Comparison of ENCODE assay signal across 15 cellular contexts in the genomic region with DNA sequence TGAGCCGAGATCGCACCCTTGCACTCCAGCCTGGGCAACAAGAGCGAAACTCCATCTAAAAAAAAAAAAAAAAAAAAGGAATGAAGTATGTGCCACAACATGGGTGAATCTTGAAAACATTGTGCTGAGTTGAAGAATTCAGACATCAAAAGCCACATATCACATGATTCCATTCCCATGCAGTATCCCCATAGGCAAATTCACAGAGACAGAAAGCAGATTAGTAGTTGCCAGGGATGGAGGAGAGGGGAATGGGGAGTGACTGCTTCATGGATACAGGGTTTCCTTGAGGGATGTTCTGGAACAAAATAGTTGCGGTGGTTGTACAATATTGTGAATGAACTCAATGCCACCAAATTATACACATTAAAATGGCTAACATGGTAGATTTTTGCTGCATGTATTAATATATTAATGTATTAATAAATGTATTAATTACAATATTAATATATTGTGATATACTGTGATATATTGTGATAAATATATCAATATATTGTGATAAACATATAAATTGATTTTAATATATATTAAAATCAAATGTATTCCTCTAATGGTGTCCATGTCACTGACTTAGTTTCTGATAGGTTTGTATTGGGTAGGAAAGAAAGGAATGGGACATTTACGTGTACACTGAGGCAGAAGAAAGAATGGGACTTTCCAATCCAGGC. TPM values are rescaled to one million over a fixed set of nuclear protein-coding genes. Genes with fewer than 3 reads are reported as not detected.
A peak's percentile ranks its signal among the peaks of the same experiment; 100 is the strongest.
DNase-seq lines count a peak whose midpoint lies in the region; ATAC-seq and TF ChIP-seq lines count a peak whose summit lies in the region.
"Had no signal": no experiment of that assay in that cellular context is flagged by ENCODE, and none has a peak within 500 bp of the region (broad histone marks: within the 10 kb centered on the region; RNA-seq: fewer than 3 reads in every experiment).

No MANE protein-coding gene starts in this region.

- CTCF ChIA-PET in CD8-positive, alpha-beta memory T cell (lab: Charles Lee), result interaction anchor here (0.7 to 5.3 kb wide), 4 partner anchors 20 to 154 kb away, joined by 3 to 29 read pairs (median 6); no protein-coding TSS in a partner anchor

- H3K27ac ChIP-seq in ACC112 (ENCODE audit: low read depth, low read length), result peak overlapping the region; percentile 99
- no peak overlapping the region for H3K27ac ChIP-seq in CD8-positive, alpha-beta memory T cell (ENCODE audit: low read depth, low read length)
- H3K27ac ChIP-seq in Peyer's patch, result peak overlapping the region; percentile 36 to 75 (median 69)
- peak overlapping the region; percentile 76 to 80 for H3K27ac ChIP-seq in esophagus (ENCODE audit: low read depth in 2 of 2, low read length in 1 of 2)
- H3K27ac ChIP-seq: VCaP had no signal

- H3K4me3 Mint-ChIP-seq in CD8-positive, alpha-beta memory T cell, result peak overlapping the region in 6 of 7 donors; percentile 57 to 95 (median 78)
- H3K4me3 Mint-ChIP-seq: dendritic cell treated with granulocyte-macrophage colony-stimulating factor and Interleukin-4, amounts not matched to agents 40 ng/mL and 50 ng/mL, for 4 days had no signal

- H2AFZ ChIP-seq in ACC112 (ENCODE audit: low read length, unreplicated experiment), result no peak overlapping the region

- H3K4me3 ChIP-seq in ACC112 (ENCODE audit: low read depth, low read length) (no peak overlapping the region), Peyer's patch (no peak overlapping the region), esophagus (ENCODE audit: low read depth in 1 of 2, low read length in 2 of 2) (no peak overlapping the region)
- H3K4me3 ChIP-seq in CD8-positive, alpha-beta memory T cell (ENCODE audit: low read length), result no peak overlapping the region
- H3K4me3 ChIP-seq: MG63, SJSA1, tibial nerve had no signal

- peaks cover 88% of the 10 kb centered on the region for H3K79me2 ChIP-seq in ACC112 (ENCODE audit: control insufficient read depth, insufficient read depth, low read length, unreplicated experiment)

- H3K27ac Mint-ChIP-seq in CD8-positive, alpha-beta memory T cell, result peak overlapping the region in 6 of 8 donors; percentile 58 to 99 (median 96)
- H3K27ac Mint-ChIP-seq: dendritic cell treated with granulocyte-macrophage colony-stimulating factor and Interleukin-4, amounts not matched to agents 40 ng/mL and 50 ng/mL, for 4 days had no signal

- TF ChIP-seq CTCF in Peyer's patch (IDR thresholded peaks at IDR 0.05) (no peak), GM10266 (IDR thresholded peaks at IDR 0.05; ENCODE audit: control insufficient read depth, insufficient read depth, low read depth, missing control alignments) (no peak)

- no peaks in the 10 kb centered on the region for H3K9me3 ChIP-seq in CD8-positive, alpha-beta memory T cell (ENCODE audit: low read length)
- H3K9me3 ChIP-seq in Peyer's patch, result no peaks in the 10 kb centered on the region
- H3K9me3 ChIP-seq in esophagus (ENCODE audit: control insufficient read depth in 2 of 2, insufficient read depth in 1 of 2, low read depth in 1 of 2, low read length in 1 of 2), result no peaks in the 10 kb centered on the region
- H3K9me3 ChIP-seq: MG63, SJSA1, tibial nerve had no signal

- H3K36me3 Mint-ChIP-seq in CD8-positive, alpha-beta memory T cell, result peaks cover 0 to 42% (median 14%) of the 10 kb centered on the region in 3 donors

- H3K27me3 ChIP-seq in ACC112 (ENCODE audit: insufficient read depth, low read length) (no peaks in the 10 kb centered on the region), Peyer's patch (no peaks in the 10 kb centered on the region), esophagus (ENCODE audit: control insufficient read depth in 1 of 2, insufficient read depth in 2 of 2, low read length in 2 of 2) (no peaks in the 10 kb centered on the region)
- no peaks in the 10 kb centered on the region for H3K27me3 ChIP-seq in CD8-positive, alpha-beta memory T cell (ENCODE audit: insufficient read depth, low read length, poor library complexity, severe bottlenecking)
- H3K27me3 ChIP-seq: MG63, SJSA1, tibial nerve had no signal

- no peak for ATAC-seq in HG03039 (IDR thresholded peaks at IDR 0.05; ENCODE audit: unreplicated experiment)
- ATAC-seq in GM18498 (IDR thresholded peaks at IDR 0.05; ENCODE audit: unreplicated experiment), result no peak
- ATAC-seq: left ventricle myocardium superior had no signal

- no peak for TF ChIP-seq POLR2A in Peyer's patch (IDR thresholded peaks at IDR 0.05)

- peaks cover 44 to 65% (median 45%) of the 10 kb centered on the region in 3 donors for H3K4me1 Mint-ChIP-seq in CD8-positive, alpha-beta memory T cell

- H3K27me3 Mint-ChIP-seq in CD8-positive, alpha-beta memory T cell, result no peaks in the 10 kb centered on the region

- H3K4me1 ChIP-seq in ACC112 (ENCODE audit: control insufficient read depth, insufficient read depth, low read length, unreplicated experiment) (peaks cover 71% of the 10 kb centered on the region), Peyer's patch (peaks cover 7 to 47% (median 28%) of the 10 kb centered on the region in 4 donors), esophagus (ENCODE audit: control insufficient read depth in 2 of 2, insufficient read depth in 2 of 2, low read length in 1 of 2) (peaks cover 8 to 39% of the 10 kb centered on the region in 2 donors)
- peaks cover 93% of the 10 kb centered on the region for H3K4me1 ChIP-seq in CD8-positive, alpha-beta memory T cell (ENCODE audit: insufficient read depth, low read length)

- 64 to 72% methylated on average over 5 of the region's 5 CpGs for WGBS in esophagus, 2 donors

- peaks cover 12% of the 10 kb centered on the region; the same call in 1 of the 2 replicates for H3K36me3 ChIP-seq in ACC112 (ENCODE audit: insufficient read depth, low read length)
- H3K36me3 ChIP-seq in CD8-positive, alpha-beta memory T cell (ENCODE audit: insufficient read depth, low read length), result no peaks in the 10 kb centered on the region
- no peaks in the 10 kb centered on the region for H3K36me3 ChIP-seq in Peyer's patch
- H3K36me3 ChIP-seq in esophagus (ENCODE audit: control insufficient read depth in 2 of 2, insufficient read depth in 2 of 2, low read length in 1 of 2), result peaks cover 0 to 2% of the 10 kb centered on the region in 2 donors
- H3K36me3 ChIP-seq: tibial nerve had no signal

- POLR2A ChIA-PET in CD8-positive, alpha-beta memory T cell (lab: Charles Lee), result interaction anchor here (0.6 to 2.9 kb wide), 6 partner anchors 9 to 34 kb away, joined by 3 to 25 read pairs (median 8); no protein-coding TSS in a partner anchor

- H3K9me3 Mint-ChIP-seq in CD8-positive, alpha-beta memory T cell, result no peaks in the 10 kb centered on the region
- H3K9me3 Mint-ChIP-seq: dendritic cell treated with granulocyte-macrophage colony-stimulating factor and Interleukin-4, amounts not matched to agents 40 ng/mL and 50 ng/mL, for 4 days had no signal

- DNase-seq in CD8-positive, alpha-beta memory T cell, result no peak
- DNase-seq in Peyer's patch (no peak), SHP77 (lab: John Stamatoyannopoulos, UW) (no peak), GM10266 (ENCODE audit: extremely low spot score) (no peak)
- DNase-seq: C1 segment of cervical spinal cord, left ventricle myocardium superior, MG63 had no signal

RNA-seq across cellular contexts. Expression of a gene that starts 34.9 kb away (rescaled TPM):
- total RNA-seq in CD8-positive, alpha-beta memory T cell, result 10 to 100 TPM; 30.2 to 34.2 TPM
- 31.7 TPM for polyA plus RNA-seq in CD8-positive, alpha-beta memory T cell
- total RNA-seq in Peyer's patch, result 10 to 100 TPM; 43.7 to 80.0 (median 60.2) TPM
- 10 to 100 TPM; 24.8 to 51.5 TPM for polyA plus RNA-seq in esophagus
